ENCODE assay signal across 2 cellular contexts in genomic region chr6:11491596-11491995, GRCh38.
TF ChIP-seq lines count a peak whose summit lies in the region.

No MANE protein-coding gene starts in this region.

TF ChIP-seq in HepG2, 621 proteins besides CTCF, POLR2A, EP300 and RAD21 (continues in another document):
- TF ChIP-seq, protein P1, sequence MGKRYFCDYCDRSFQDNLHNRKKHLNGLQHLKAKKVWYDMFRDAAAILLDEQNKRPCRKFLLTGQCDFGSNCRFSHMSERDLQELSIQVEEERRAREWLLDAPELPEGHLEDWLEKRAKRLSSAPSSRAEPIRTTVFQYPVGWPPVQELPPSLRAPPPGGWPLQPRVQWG (CRISPR knock-in tag; IDR thresholded peaks at IDR 0.05; ENCODE audit: borderline replicate concordance, low read depth) = no peak
- TF ChIP-seq ZNF709 (CRISPR knock-in tag; IDR thresholded peaks at IDR 0.05) (no peak), ZNF292 (CRISPR knock-in tag; IDR thresholded peaks at IDR 0.05; ENCODE audit: borderline replicate concordance, low read depth) (no peak), PREB (CRISPR knock-in tag; IDR thresholded peaks at IDR 0.05) (no peak), ZNF788 (CRISPR knock-in tag; IDR thresholded peaks at IDR 0.05; ENCODE audit: borderline replicate concordance) (0 out of 2 replicates have a peak, but pooled peaks have one; percentile 27), GMEB2 (CRISPR knock-in tag; IDR thresholded peaks at IDR 0.05; ENCODE audit: low read depth) (no peak)
- TF ChIP-seq, protein P2, sequence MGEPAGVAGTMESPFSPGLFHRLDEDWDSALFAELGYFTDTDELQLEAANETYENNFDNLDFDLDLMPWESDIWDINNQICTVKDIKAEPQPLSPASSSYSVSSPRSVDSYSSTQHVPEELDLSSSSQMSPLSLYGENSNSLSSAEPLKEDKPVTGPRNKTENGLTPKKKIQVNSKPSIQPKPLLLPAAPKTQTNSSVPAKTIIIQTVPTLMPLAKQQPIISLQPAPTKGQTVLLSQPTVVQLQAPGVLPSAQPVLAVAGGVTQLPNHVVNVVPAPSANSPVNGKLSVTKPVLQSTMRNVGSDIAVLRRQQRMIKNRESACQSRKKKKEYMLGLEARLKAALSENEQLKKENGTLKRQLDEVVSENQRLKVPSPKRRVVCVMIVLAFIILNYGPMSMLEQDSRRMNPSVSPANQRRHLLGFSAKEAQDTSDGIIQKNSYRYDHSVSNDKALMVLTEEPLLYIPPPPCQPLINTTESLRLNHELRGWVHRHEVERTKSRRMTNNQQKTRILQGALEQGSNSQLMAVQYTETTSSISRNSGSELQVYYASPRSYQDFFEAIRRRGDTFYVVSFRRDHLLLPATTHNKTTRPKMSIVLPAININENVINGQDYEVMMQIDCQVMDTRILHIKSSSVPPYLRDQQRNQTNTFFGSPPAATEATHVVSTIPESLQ (CRISPR knock-in tag; conservative IDR thresholded peaks at IDR 0.05) = no peak
- TF ChIP-seq, protein P3, sequence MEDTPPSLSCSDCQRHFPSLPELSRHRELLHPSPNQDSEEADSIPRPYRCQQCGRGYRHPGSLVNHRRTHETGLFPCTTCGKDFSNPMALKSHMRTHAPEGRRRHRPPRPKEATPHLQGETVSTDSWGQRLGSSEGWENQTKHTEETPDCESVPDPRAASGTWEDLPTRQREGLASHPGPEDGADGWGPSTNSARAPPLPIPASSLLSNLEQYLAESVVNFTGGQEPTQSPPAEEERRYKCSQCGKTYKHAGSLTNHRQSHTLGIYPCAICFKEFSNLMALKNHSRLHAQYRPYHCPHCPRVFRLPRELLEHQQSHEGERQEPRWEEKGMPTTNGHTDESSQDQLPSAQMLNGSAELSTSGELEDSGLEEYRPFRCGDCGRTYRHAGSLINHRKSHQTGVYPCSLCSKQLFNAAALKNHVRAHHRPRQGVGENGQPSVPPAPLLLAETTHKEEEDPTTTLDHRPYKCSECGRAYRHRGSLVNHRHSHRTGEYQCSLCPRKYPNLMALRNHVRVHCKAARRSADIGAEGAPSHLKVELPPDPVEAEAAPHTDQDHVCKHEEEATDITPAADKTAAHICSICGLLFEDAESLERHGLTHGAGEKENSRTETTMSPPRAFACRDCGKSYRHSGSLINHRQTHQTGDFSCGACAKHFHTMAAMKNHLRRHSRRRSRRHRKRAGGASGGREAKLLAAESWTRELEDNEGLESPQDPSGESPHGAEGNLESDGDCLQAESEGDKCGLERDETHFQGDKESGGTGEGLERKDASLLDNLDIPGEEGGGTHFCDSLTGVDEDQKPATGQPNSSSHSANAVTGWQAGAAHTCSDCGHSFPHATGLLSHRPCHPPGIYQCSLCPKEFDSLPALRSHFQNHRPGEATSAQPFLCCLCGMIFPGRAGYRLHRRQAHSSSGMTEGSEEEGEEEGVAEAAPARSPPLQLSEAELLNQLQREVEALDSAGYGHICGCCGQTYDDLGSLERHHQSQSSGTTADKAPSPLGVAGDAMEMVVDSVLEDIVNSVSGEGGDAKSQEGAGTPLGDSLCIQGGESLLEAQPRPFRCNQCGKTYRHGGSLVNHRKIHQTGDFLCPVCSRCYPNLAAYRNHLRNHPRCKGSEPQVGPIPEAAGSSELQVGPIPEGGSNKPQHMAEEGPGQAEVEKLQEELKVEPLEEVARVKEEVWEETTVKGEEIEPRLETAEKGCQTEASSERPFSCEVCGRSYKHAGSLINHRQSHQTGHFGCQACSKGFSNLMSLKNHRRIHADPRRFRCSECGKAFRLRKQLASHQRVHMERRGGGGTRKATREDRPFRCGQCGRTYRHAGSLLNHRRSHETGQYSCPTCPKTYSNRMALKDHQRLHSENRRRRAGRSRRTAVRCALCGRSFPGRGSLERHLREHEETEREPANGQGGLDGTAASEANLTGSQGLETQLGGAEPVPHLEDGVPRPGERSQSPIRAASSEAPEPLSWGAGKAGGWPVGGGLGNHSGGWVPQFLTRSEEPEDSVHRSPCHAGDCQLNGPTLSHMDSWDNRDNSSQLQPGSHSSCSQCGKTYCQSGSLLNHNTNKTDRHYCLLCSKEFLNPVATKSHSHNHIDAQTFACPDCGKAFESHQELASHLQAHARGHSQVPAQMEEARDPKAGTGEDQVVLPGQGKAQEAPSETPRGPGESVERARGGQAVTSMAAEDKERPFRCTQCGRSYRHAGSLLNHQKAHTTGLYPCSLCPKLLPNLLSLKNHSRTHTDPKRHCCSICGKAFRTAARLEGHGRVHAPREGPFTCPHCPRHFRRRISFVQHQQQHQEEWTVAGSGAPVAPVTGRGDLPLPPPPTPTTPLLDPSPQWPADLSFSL (CRISPR knock-in tag; IDR thresholded peaks at IDR 0.05) = peak; percentile 93
- TF ChIP-seq, protein P4, sequence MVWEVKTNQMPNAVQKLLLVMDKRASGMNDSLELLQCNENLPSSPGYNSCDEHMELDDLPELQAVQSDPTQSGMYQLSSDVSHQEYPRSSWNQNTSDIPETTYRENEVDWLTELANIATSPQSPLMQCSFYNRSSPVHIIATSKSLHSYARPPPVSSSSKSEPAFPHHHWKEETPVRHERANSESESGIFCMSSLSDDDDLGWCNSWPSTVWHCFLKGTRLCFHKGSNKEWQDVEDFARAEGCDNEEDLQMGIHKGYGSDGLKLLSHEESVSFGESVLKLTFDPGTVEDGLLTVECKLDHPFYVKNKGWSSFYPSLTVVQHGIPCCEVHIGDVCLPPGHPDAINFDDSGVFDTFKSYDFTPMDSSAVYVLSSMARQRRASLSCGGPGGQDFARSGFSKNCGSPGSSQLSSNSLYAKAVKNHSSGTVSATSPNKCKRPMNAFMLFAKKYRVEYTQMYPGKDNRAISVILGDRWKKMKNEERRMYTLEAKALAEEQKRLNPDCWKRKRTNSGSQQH (CRISPR knock-in tag; IDR thresholded peaks at IDR 0.05; ENCODE audit: low read depth) = 0 out of 2 replicates have a peak, but pooled peaks have one; percentile 44

TF ChIP-seq in GM12878, 131 proteins besides CTCF, POLR2A, EP300 and RAD21:
- TF ChIP-seq, protein P5, sequence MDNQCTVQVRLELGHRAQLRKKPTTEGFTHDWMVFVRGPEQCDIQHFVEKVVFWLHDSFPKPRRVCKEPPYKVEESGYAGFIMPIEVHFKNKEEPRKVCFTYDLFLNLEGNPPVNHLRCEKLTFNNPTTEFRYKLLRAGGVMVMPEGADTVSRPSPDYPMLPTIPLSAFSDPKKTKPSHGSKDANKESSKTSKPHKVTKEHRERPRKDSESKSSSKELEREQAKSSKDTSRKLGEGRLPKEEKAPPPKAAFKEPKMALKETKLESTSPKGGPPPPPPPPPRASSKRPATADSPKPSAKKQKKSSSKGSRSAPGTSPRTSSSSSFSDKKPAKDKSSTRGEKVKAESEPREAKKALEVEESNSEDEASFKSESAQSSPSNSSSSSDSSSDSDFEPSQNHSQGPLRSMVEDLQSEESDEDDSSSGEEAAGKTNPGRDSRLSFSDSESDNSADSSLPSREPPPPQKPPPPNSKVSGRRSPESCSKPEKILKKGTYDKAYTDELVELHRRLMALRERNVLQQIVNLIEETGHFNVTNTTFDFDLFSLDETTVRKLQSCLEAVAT (IDR thresholded peaks at IDR 0.05) = no peak; the same call in 1 of the 2 replicates
- TF ChIP-seq HDGF (IDR thresholded peaks at IDR 0.05) (peak; percentile 48; the same call in 1 of the 2 replicates), BMI1 (IDR thresholded peaks at IDR 0.05; ENCODE audit: borderline replicate concordance) (no peak), BHLHE40 (IDR thresholded peaks at IDR 0.05; ENCODE audit: borderline replicate concordance in 1 of 2, low read depth in 2 of 2, low read length in 1 of 2) (no peak), JUND (IDR thresholded peaks at IDR 0.05; ENCODE audit: low read depth, low read length) (no peak), IRF4 (IDR thresholded peaks at IDR 0.05; ENCODE audit: low read depth, low read length) (0 out of 2 replicates have a peak, but pooled peaks have one; percentile 20), ZSCAN29 (IDR thresholded peaks at IDR 0.05) (no peak), NR2C2 (IDR thresholded peaks at IDR 0.05; ENCODE audit: borderline replicate concordance, control insufficient read depth, insufficient read length, low read depth) (peak; percentile 6), NBN (IDR thresholded peaks at IDR 0.05) (0 out of 2 replicates have a peak, but pooled peaks have one; percentile 28), IKZF1 (conservative IDR thresholded peaks at IDR 0.05) (no peak), NFXL1 (IDR thresholded peaks at IDR 0.05; ENCODE audit: borderline replicate concordance) (no peak), MYC (IDR thresholded peaks at IDR 0.05; ENCODE audit: insufficient read depth, insufficient read length, insufficient replicate concordance, low read length, severe bottlenecking) (no peak), ATF2 (IDR thresholded peaks at IDR 0.05; ENCODE audit: low read length) (no peak), RELA (IDR thresholded peaks at IDR 0.05; ENCODE audit: borderline replicate concordance, partially characterized antibody) (no peak), ZBED1 (IDR thresholded peaks at IDR 0.05; ENCODE audit: borderline replicate concordance) (no peak), SUPT20H (IDR thresholded peaks at IDR 0.05; ENCODE audit: borderline replicate concordance, control insufficient read depth, low read depth, low read length) (no peak), MTA2 (IDR thresholded peaks at IDR 0.05; ENCODE audit: low read depth) (no peak), SMAD1 (IDR thresholded peaks at IDR 0.05; ENCODE audit: low read depth, partially characterized antibody) (no peak), ZNF384 (IDR thresholded peaks at IDR 0.05; ENCODE audit: borderline replicate concordance, low read depth, low read length) (no peak)
- TF ChIP-seq, protein P6, sequence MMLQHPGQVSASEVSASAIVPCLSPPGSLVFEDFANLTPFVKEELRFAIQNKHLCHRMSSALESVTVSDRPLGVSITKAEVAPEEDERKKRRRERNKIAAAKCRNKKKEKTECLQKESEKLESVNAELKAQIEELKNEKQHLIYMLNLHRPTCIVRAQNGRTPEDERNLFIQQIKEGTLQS (IDR thresholded peaks at IDR 0.05; ENCODE audit: borderline replicate concordance, extremely low read depth, low read depth, low read length) = no peak
TF ChIP-seq in GM12878: peak in this region for 4.
